1 cellular context compared by ENCODE assay signal in genomic region chr12:95070378-95070777, GRCh38.
TF ChIP-seq lines count a peak whose summit lies in the region.

No MANE protein-coding gene starts in this region.

TF ChIP-seq in SK-N-SH, 30 proteins besides CTCF, POLR2A, EP300 and RAD21 (continued from another document):
- TF ChIP-seq IRF3 (IDR thresholded peaks at IDR 0.05; ENCODE audit: low read depth, low read length), result no peak
- no peak for TF ChIP-seq CHD2 (IDR thresholded peaks at IDR 0.05; ENCODE audit: low read length, partially characterized antibody)
- no peak for TF ChIP-seq FOXM1 (IDR thresholded peaks at IDR 0.05; ENCODE audit: low read depth)
- TF ChIP-seq FOXJ3 (CRISPR knock-in tag; IDR thresholded peaks at IDR 0.05), result no peak
- no peak for TF ChIP-seq YY1 (IDR thresholded peaks at IDR 0.05; ENCODE audit: low read depth)
- TF ChIP-seq TAF1 (IDR thresholded peaks at IDR 0.05; ENCODE audit: borderline replicate concordance, low read depth, low read length), result no peak
- no peak for TF ChIP-seq RXRA (IDR thresholded peaks at IDR 0.05; ENCODE audit: borderline replicate concordance, low read depth)
- no peak for TF ChIP-seq RFX5 (IDR thresholded peaks at IDR 0.05; ENCODE audit: low read length)
- no peak for TF ChIP-seq NFIC (IDR thresholded peaks at IDR 0.05; ENCODE audit: borderline replicate concordance)
- no peak for TF ChIP-seq GABPA (IDR thresholded peaks at IDR 0.05; ENCODE audit: low read depth)
- no peak for TF ChIP-seq SIN3A (IDR thresholded peaks at IDR 0.05; ENCODE audit: borderline replicate concordance, low read depth, low read length)
